In the genomic region with DNA sequence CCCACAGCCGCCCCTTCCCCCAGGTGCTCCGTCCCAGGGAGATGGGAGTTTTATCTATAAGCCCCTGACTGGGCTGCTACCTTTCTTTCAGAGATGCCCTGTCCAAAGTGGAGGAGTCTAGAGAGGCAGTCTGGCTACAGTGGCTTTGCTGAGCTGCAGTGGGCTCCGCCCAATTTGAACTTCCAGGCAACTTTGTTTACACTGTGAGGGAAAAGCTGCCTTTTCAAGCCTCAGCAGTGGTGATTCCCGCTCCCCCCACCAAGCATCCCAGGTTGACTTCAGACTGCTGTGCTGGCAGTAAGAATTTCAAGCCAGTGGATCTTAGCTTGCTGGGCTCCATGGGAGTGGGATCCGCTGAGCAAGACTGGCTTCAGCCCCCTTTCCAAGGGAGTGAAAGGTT, we compare ENCODE assay signal across 6 cellular contexts.
DNase-seq lines count a peak whose midpoint lies in the region; ATAC-seq, FAIRE-seq and TF ChIP-seq lines count a peak whose summit lies in the region.
"Not testable (repeated sequence)": the region's sequence is repeated elsewhere in the genome, so short reads cannot be mapped to it uniquely, and the experiment has no call there.

No MANE protein-coding gene starts in this region.

- peak; percentile 43 for DNase-seq in ELF-1 (ENCODE audit: low read depth, low spot score)
- peak; percentile 4 for DNase-seq in HuH-7 (ENCODE audit: low spot score)
- DNase-seq in NCI-H748 (lab: John Stamatoyannopoulos, UW; ENCODE audit: unreplicated experiment), result peak; percentile 2
- not testable (repeated sequence) for DNase-seq in H1 (ENCODE audit: low read depth in 1 of 2, low spot score in 2 of 2)
- peak; percentile 33 for DNase-seq in HepG2 (ENCODE audit: low spot score)
- peak; percentile 24 for DNase-seq in neural progenitor cell (ENCODE audit: low spot score)

- intact Hi-C loops in HepG2 (cut with micrococcal nuclease; ENCODE audit: unreplicated experiment), result not testable (repeated sequence)

- not testable (repeated sequence) for H3K4me2 ChIP-seq in H1 (ENCODE audit: insufficient read depth in 1 of 2, low read depth in 2 of 2, low read length in 2 of 2); HepG2 (ENCODE audit: low read depth, low read length); neural progenitor cell

- H3K9me3 ChIP-seq in H1 (ENCODE audit: insufficient read depth in 2 of 2, low read depth in 1 of 2, low read length in 1 of 2); HepG2 (ENCODE audit: low read length); neural progenitor cell (ENCODE audit: low read depth): not testable (repeated sequence)

- not testable (repeated sequence) for H3K4me1 Mint-ChIP-seq in neural progenitor cell

- not testable (repeated sequence) for TF ChIP-seq RAD21 in H1 (IDR thresholded peaks at IDR 0.05 in 1 of 2, conservative IDR thresholded peaks at IDR 0.05 in 1 of 2; ENCODE audit: low read depth in 2 of 2, low read length in 2 of 2); HepG2 (CRISPR knock-in tag; IDR thresholded peaks at IDR 0.05)

- H3K27ac ChIP-seq in H1 (ENCODE audit: low read depth, low read length); HepG2 (ENCODE audit: extremely low read length, insufficient read depth, low read length); neural progenitor cell: not testable (repeated sequence)

- peaks cover 24% of the 10 kb centered on the region for H3K9me3 Mint-ChIP-seq in neural progenitor cell

- H3K14ac ChIP-seq in H1 (ENCODE audit: insufficient read length), result not testable (repeated sequence)

- H3K79me2 ChIP-seq in H1 (ENCODE audit: control insufficient read depth in 1 of 2, insufficient read depth in 2 of 2, low read length in 2 of 2); HepG2 (ENCODE audit: insufficient read depth, low read length); neural progenitor cell (ENCODE audit: low read depth): not testable (repeated sequence)

- peak; percentile 80 for ATAC-seq in HepG2

- in situ Hi-C loops in HepG2 (cut with HindIII; ENCODE audit: extremely low pct_ligation_motif_present, low pct_unique_long_range_greater_than_20kb), result not testable (repeated sequence)

- H4K8ac ChIP-seq in H1 (ENCODE audit: extremely low read depth, insufficient read depth, low read length), result not testable (repeated sequence)

- not testable (repeated sequence) for H4K5ac ChIP-seq in H1 (ENCODE audit: insufficient read length, low read depth, low read length)

- H2BK5ac ChIP-seq in H1 (ENCODE audit: low read depth, low read length), result not testable (repeated sequence)

- not testable (repeated sequence) for FAIRE-seq in H1 (lab: Jason Lieb, UNC); HepG2 (lab: Jason Lieb, UNC)

- H3K56ac ChIP-seq in H1 (replicated peaks; ENCODE audit: insufficient read length, low read depth, low read length), result not testable (repeated sequence)

- H2BK12ac ChIP-seq in H1 (ENCODE audit: low read depth, low read length), result not testable (repeated sequence)

- POLR2A ChIA-PET in H1 (lab: Charles Lee; ENCODE audit: partially characterized antibody); HepG2 (lab: Yijun Ruan, JAX): not testable (repeated sequence)

- not testable (repeated sequence) for H4K91ac ChIP-seq in H1 (replicated peaks; ENCODE audit: insufficient read length, low read length)

- H3K36me3 ChIP-seq in H1 (ENCODE audit: control insufficient read depth in 2 of 4, insufficient read depth in 4 of 4, low read length in 3 of 4); HepG2 (replicated peaks in 1 of 2; ENCODE audit: control insufficient read depth in 1 of 2, insufficient read depth in 2 of 2, low read length in 2 of 2); neural progenitor cell: not testable (repeated sequence)

- not testable (repeated sequence) for H3K4me1 ChIP-seq in H1 (replicated peaks in 1 of 4; ENCODE audit: control insufficient read depth in 3 of 4, insufficient read depth in 4 of 4, low read length in 3 of 4); neural progenitor cell
- H3K4me1 ChIP-seq in HepG2 (ENCODE audit: insufficient read depth, low read length), result peaks cover 13% of the 10 kb centered on the region

- TF ChIP-seq POLR2A in H1 (IDR thresholded peaks at IDR 0.05; ENCODE audit: control extremely low read depth in 1 of 2, low read depth in 2 of 2, low read length in 2 of 2); HepG2 (IDR thresholded peaks at IDR 0.05; ENCODE audit: insufficient read depth in 1 of 2, low read depth in 2 of 2, low read length in 2 of 2): not testable (repeated sequence)

- H3K27me3 ChIP-seq in H1 (replicated peaks in 1 of 4; ENCODE audit: control insufficient read depth in 3 of 4, extremely low read depth in 1 of 4, insufficient read depth in 3 of 4, low read length in 3 of 4); HepG2 (ENCODE audit: control insufficient read depth in 1 of 2, insufficient read depth in 2 of 2, low read length in 2 of 2); neural progenitor cell: not testable (repeated sequence)

- not testable (repeated sequence) for H2BK15ac ChIP-seq in H1 (ENCODE audit: low read length)

- not testable (repeated sequence) for H2AK5ac ChIP-seq in H1 (ENCODE audit: low read depth, low read length)

- peak overlapping the region; percentile 24; the same call in 1 of the 2 replicates for H3K18ac ChIP-seq in H1 (ENCODE audit: extremely low read depth, low read length)

- not testable (repeated sequence) for H3K23ac ChIP-seq in H1 (ENCODE audit: insufficient read length)

- not testable (repeated sequence) for H2AFZ ChIP-seq in H1 (ENCODE audit: low read length); HepG2 (ENCODE audit: low read length); neural progenitor cell (replicated peaks)

- not testable (repeated sequence) for H3K27ac Mint-ChIP-seq in neural progenitor cell

- H2BK120ac ChIP-seq in H1 (replicated peaks; ENCODE audit: low read depth, low read length), result not testable (repeated sequence)

- not testable (repeated sequence) for H2BK20ac ChIP-seq in H1 (ENCODE audit: low read length)

- not testable (repeated sequence) for TF ChIP-seq CTCF in H1 (IDR thresholded peaks at IDR 0.05; ENCODE audit: control extremely low read depth in 1 of 3, insufficient read depth in 1 of 3, low read depth in 1 of 3, low read length in 3 of 3); HepG2 (CRISPR knock-in tag; IDR thresholded peaks at IDR 0.05); neural progenitor cell (IDR thresholded peaks at IDR 0.05)

- not testable (repeated sequence) for TF ChIP-seq EP300 in H1 (IDR thresholded peaks at IDR 0.05; ENCODE audit: borderline replicate concordance in 1 of 2, low read depth in 2 of 2, low read length in 2 of 2); HepG2 (IDR thresholded peaks at IDR 0.05; ENCODE audit: low read depth in 2 of 2, low read length in 2 of 2); HepG2 (CRISPR knock-in tag; IDR thresholded peaks at IDR 0.05; ENCODE audit: borderline replicate concordance)

- H4K20me1 ChIP-seq in H1 (replicated peaks in 1 of 2; ENCODE audit: control insufficient read depth in 1 of 2, insufficient read depth in 2 of 2, low read length in 2 of 2); HepG2 (ENCODE audit: insufficient read depth, low read length); neural progenitor cell (ENCODE audit: low read depth): not testable (repeated sequence)

- H3K23me2 ChIP-seq in H1 (ENCODE audit: low read depth, low read length), result not testable (repeated sequence)

- not testable (repeated sequence) for H3K4me3 Mint-ChIP-seq in neural progenitor cell

- not testable (repeated sequence) for BruUV-seq in HepG2 (replicated peaks; lab: Mats Ljungman, UMichigan)

- not testable (repeated sequence) for H3K27me3 Mint-ChIP-seq in neural progenitor cell (ENCODE audit: insufficient read depth, low read depth)

- not testable (repeated sequence) for H3K4ac ChIP-seq in H1 (replicated peaks; ENCODE audit: insufficient read length, low read depth, low read length)

- not testable (repeated sequence) for H3K9ac ChIP-seq in H1 (replicated peaks in 1 of 4; ENCODE audit: extremely low read depth in 1 of 4, low read depth in 3 of 4, low read length in 3 of 4); HepG2 (ENCODE audit: insufficient read depth, low read depth, low read length); neural progenitor cell

- H3K79me1 ChIP-seq in H1 (ENCODE audit: low read depth, low read length), result not testable (repeated sequence)

- not testable (repeated sequence) for H3F3A ChIP-seq in neural progenitor cell (ENCODE audit: low read depth)

- 84% methylated on average over 5 of the region's 5 CpGs; no CpG with 5 or more reads in 1 of the 2 experiments for WGBS in H1 (ENCODE audit: extremely low coverage in 1 of 2, insufficient coverage in 1 of 2, insufficient read length in 1 of 2, insufficient replicate concordance in 2 of 2, low coverage in 1 of 2, low lambda C conversion rate in 2 of 2, missing lambda C conversion rate in 1 of 2), 2 experiments
- 100% methylated on average over 1 of the region's 5 CpGs for WGBS in HepG2 (ENCODE audit: low lambda C conversion rate)

- peaks cover 26% of the 10 kb centered on the region for H3K36me3 Mint-ChIP-seq in neural progenitor cell

- CTCF ChIA-PET in H1 (lab: Charles Lee; ENCODE audit: partially characterized antibody), result interaction anchor here (1.0 kb wide), 1 partner anchor 25 kb away, joined by 4 read pairs; no protein-coding TSS in a partner anchor
- CTCF ChIA-PET in HepG2 (lab: Yijun Ruan, JAX; ENCODE audit: low intra/inter-chr PET ratio, low total read pairs), result not testable (repeated sequence)

- not testable (repeated sequence) for H3K4me3 ChIP-seq in H1 (ENCODE audit: extremely low read depth in 1 of 4, insufficient read depth in 2 of 4, low read depth in 3 of 4, low read length in 4 of 4); HepG2 (replicated peaks in 1 of 3; ENCODE audit: insufficient read depth in 1 of 3, low read depth in 2 of 3, low read length in 3 of 3); neural progenitor cell

TF ChIP-seq in HepG2, 621 proteins besides CTCF, POLR2A, EP300 and RAD21 (continues in another document):
- TF ChIP-seq FOXA3 (CRISPR knock-in tag; IDR thresholded peaks at IDR 0.05), result 0 out of 2 replicates have a peak, but pooled peaks have one; percentile 14
- 0 out of 2 replicates have a peak, but pooled peaks have one; percentile 41 for TF ChIP-seq SP5 (CRISPR knock-in tag; IDR thresholded peaks at IDR 0.05; ENCODE audit: borderline replicate concordance, low read depth)
- not testable (repeated sequence) for TF ChIP-seq FOXA1 (IDR thresholded peaks at IDR 0.05)
- TF ChIP-seq FOXA1 (CRISPR knock-in tag; IDR thresholded peaks at IDR 0.05), result 0 out of 2 replicates have a peak, but pooled peaks have one; percentile 17
